1 cellular context compared by ENCODE assay signal in the genomic region with DNA sequence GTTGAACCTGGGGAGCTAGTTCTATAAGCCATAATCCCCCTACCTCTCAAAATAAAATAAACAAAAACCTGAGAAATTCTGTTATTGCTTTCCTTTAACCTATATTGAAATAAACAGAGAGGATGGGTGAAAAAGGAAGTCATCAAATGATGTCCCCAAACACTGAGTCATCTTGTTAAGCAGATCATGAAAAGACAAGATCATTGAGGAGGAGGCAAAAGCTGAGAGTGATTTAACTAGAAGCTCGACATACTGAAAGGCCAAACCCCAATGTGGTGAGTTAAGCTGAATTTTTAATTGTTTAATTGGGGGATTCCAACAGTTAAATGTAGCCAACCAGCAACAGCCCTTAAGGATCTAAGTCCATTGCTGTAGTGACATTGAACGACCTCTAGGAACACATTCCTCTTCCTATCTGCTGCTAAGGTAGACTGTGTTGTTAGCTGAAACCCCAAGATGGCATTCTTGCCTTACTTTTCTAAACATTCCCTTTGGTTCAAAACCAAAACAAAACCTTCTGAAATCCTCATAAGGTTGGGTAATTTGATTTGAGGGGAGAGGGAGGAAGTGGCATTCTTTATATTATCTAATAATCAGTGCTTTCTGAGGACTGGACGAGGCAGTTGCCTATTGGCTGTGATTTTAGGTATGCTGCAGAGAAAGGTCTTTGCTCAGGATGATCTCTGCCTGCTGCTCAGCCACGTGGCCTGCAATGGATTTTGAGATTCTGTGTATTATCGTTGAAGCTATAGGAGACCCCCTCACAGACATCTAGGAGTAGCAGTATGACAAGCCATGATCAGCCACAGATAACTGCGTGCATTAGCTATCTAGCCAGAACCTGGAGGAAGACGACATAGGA.
TF ChIP-seq lines count a peak whose summit lies in the region.

No MANE protein-coding gene starts in this region.

TF ChIP-seq in HCT116, 20 proteins besides CTCF, POLR2A, EP300 and RAD21 (continued from another document):
- TF ChIP-seq, protein P1, sequence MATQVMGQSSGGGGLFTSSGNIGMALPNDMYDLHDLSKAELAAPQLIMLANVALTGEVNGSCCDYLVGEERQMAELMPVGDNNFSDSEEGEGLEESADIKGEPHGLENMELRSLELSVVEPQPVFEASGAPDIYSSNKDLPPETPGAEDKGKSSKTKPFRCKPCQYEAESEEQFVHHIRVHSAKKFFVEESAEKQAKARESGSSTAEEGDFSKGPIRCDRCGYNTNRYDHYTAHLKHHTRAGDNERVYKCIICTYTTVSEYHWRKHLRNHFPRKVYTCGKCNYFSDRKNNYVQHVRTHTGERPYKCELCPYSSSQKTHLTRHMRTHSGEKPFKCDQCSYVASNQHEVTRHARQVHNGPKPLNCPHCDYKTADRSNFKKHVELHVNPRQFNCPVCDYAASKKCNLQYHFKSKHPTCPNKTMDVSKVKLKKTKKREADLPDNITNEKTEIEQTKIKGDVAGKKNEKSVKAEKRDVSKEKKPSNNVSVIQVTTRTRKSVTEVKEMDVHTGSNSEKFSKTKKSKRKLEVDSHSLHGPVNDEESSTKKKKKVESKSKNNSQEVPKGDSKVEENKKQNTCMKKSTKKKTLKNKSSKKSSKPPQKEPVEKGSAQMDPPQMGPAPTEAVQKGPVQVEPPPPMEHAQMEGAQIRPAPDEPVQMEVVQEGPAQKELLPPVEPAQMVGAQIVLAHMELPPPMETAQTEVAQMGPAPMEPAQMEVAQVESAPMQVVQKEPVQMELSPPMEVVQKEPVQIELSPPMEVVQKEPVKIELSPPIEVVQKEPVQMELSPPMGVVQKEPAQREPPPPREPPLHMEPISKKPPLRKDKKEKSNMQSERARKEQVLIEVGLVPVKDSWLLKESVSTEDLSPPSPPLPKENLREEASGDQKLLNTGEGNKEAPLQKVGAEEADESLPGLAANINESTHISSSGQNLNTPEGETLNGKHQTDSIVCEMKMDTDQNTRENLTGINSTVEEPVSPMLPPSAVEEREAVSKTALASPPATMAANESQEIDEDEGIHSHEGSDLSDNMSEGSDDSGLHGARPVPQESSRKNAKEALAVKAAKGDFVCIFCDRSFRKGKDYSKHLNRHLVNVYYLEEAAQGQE (IDR thresholded peaks at IDR 0.05; ENCODE audit: low read depth) = no peak
- TF ChIP-seq EZH2 (IDR thresholded peaks at IDR 0.05) (no peak), SP1 (IDR thresholded peaks at IDR 0.05; ENCODE audit: low read depth) (no peak)
TF ChIP-seq in HCT116: peak in this region for 0.
